Comparison of ENCODE assay signal across 2 cellular contexts in the genomic region with DNA sequence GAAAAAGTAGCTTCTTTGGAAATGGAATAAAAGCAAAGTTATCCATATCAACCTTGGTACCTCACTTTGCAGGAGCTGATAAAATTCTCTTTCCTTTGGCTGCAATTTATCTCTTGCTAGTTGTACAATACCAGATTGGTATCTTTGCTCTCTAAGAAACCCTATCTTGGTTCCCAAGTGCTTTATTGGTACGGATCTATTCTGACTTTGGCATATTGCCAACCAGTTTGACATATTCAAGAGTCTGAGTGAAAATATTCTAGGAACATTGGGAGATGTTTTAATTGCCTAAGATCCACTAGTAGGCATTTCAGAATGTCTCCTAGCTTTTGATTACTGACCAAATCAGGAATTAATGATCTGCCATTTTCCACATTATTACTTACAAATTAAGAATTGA.
TF ChIP-seq lines count a peak whose summit lies in the region.

No MANE protein-coding gene starts in this region.

TF ChIP-seq in IMR-90, 13 proteins besides CTCF, POLR2A, EP300 and RAD21:
- TF ChIP-seq MXI1 (IDR thresholded peaks at IDR 0.05; ENCODE audit: borderline replicate concordance, low read depth, low read length) (no peak), ELK1 (IDR thresholded peaks at IDR 0.05; ENCODE audit: borderline replicate concordance, low read depth, low read length) (no peak), BHLHE40 (IDR thresholded peaks at IDR 0.05; ENCODE audit: low read depth, low read length) (no peak), NFE2L2 (IDR thresholded peaks at IDR 0.05; ENCODE audit: low read depth, low read length) (no peak), RCOR1 (IDR thresholded peaks at IDR 0.05; ENCODE audit: insufficient replicate concordance, low read length) (no peak), RFX5 (IDR thresholded peaks at IDR 0.05; ENCODE audit: low read depth, low read length) (no peak), FOS (IDR thresholded peaks at IDR 0.05; ENCODE audit: low read depth, low read length) (no peak), SMC3 (IDR thresholded peaks at IDR 0.05; ENCODE audit: low read depth, low read length) (no peak), CEBPB (IDR thresholded peaks at IDR 0.05; ENCODE audit: low read depth, low read length) (no peak), CHD1 (IDR thresholded peaks at IDR 0.05; ENCODE audit: low read depth, low read length) (no peak), MAZ (IDR thresholded peaks at IDR 0.05; ENCODE audit: borderline replicate concordance, low read depth, low read length) (no peak), USF2 (IDR thresholded peaks at IDR 0.05; ENCODE audit: low read depth, low read length) (no peak), MAFK (IDR thresholded peaks at IDR 0.05; ENCODE audit: low read depth, low read length) (no peak)

TF ChIP-seq in K562, 482 proteins besides CTCF, POLR2A, EP300 and RAD21:
- TF ChIP-seq NFIX (CRISPR knock-in tag; IDR thresholded peaks at IDR 0.05; ENCODE audit: low read depth) (peak; percentile 65), ZNF143 (CRISPR knock-in tag; IDR thresholded peaks at IDR 0.05) (no peak), NFIC (IDR thresholded peaks at IDR 0.05) (peak; percentile 81)
